ENCODE assay signal across 2 cellular contexts in genomic region chr4:92403525-92403924, GRCh38.
DNase-seq lines count a peak whose midpoint lies in the region; ATAC-seq, FAIRE-seq and TF ChIP-seq lines count a peak whose summit lies in the region.
"Not testable (repeated sequence)": the region's sequence is repeated elsewhere in the genome, so short reads cannot be mapped to it uniquely, and the experiment has no call there.

No MANE protein-coding gene starts in this region.

- not testable (repeated sequence) for ATAC-seq in A549

- not testable (repeated sequence) for TF ChIP-seq EP300 in A549 (IDR thresholded peaks at IDR 0.05)

- not testable (repeated sequence) for TF ChIP-seq CTCF in A549 (IDR thresholded peaks at IDR 0.05); HEK293 (tag by site-specific recombination; IDR thresholded peaks at IDR 0.05)

- H3K4me3 ChIP-seq in A549; HEK293 (ENCODE audit: low read depth, low read length): not testable (repeated sequence)

- H3K9me3 ChIP-seq in A549; HEK293 (ENCODE audit: control insufficient read depth, insufficient read depth, low read depth, low read length): not testable (repeated sequence)

- POLR2A ChIA-PET in A549 (lab: Yijun Ruan, JAX); HEK293 (lab: Yijun Ruan, JAX): not testable (repeated sequence)

- not testable (repeated sequence) for H3K4me2 ChIP-seq in A549

- 43% methylated on average over 7 of the region's 7 CpGs for WGBS in A549 (ENCODE audit: missing lambda C conversion rate)

- not testable (repeated sequence) for TF ChIP-seq POLR2A in A549 (IDR thresholded peaks at IDR 0.05; ENCODE audit: low read length)

- not testable (repeated sequence) for DNase-seq in A549 (ENCODE audit: low read depth in 1 of 2, low spot score in 1 of 2)

- not testable (repeated sequence) for FAIRE-seq in A549 (lab: Jason Lieb, UNC)

- CTCF ChIA-PET in A549 (lab: Yijun Ruan, JAX); HEK293 (lab: Yijun Ruan, JAX): not testable (repeated sequence)

- H3K27ac ChIP-seq in A549; HEK293 (ENCODE audit: extremely low read depth, low read depth, low read length): not testable (repeated sequence)

- TF ChIP-seq RAD21 in A549 (conservative IDR thresholded peaks at IDR 0.05 in 1 of 2, IDR thresholded peaks at IDR 0.05 in 1 of 2), result not testable (repeated sequence)

- H3K4me1 ChIP-seq in A549; HEK293 (ENCODE audit: control insufficient read depth, insufficient read depth, low read length): not testable (repeated sequence)

- H3K36me3 ChIP-seq in HEK293 (ENCODE audit: control insufficient read depth in 2 of 2, insufficient read depth in 1 of 2, low read length in 2 of 2), result not testable (repeated sequence)

TF ChIP-seq in A549, 52 proteins besides CTCF, POLR2A, EP300 and RAD21:
- peak; percentile 75 for TF ChIP-seq ZC3H11A (IDR thresholded peaks at IDR 0.05)
TF ChIP-seq in A549: peak in this region for 1; not testable (repeated sequence) for 51.

TF ChIP-seq in HEK293, 187 proteins besides CTCF, POLR2A, EP300 and RAD21:
- TF ChIP-seq ZNF394 (tag by site-specific recombination; IDR thresholded peaks at IDR 0.05; ENCODE audit: borderline replicate concordance) (peak; percentile 62; the same call in 1 of the 2 replicates), ZNF555 (tag by site-specific recombination; conservative IDR thresholded peaks at IDR 0.05) (peak; percentile 29; the same call in 1 of the 2 replicates), ZNF426 (tag by site-specific recombination; IDR thresholded peaks at IDR 0.05) (peak; percentile 44), ZXDB (tag by site-specific recombination; IDR thresholded peaks at IDR 0.05) (0 out of 2 replicates have a peak, but pooled peaks have one; percentile 18), ZNF654 (tag by site-specific recombination; IDR thresholded peaks at IDR 0.05; ENCODE audit: low read depth) (0 out of 2 replicates have a peak, but pooled peaks have one; percentile 5)
- TF ChIP-seq, protein P1, sequence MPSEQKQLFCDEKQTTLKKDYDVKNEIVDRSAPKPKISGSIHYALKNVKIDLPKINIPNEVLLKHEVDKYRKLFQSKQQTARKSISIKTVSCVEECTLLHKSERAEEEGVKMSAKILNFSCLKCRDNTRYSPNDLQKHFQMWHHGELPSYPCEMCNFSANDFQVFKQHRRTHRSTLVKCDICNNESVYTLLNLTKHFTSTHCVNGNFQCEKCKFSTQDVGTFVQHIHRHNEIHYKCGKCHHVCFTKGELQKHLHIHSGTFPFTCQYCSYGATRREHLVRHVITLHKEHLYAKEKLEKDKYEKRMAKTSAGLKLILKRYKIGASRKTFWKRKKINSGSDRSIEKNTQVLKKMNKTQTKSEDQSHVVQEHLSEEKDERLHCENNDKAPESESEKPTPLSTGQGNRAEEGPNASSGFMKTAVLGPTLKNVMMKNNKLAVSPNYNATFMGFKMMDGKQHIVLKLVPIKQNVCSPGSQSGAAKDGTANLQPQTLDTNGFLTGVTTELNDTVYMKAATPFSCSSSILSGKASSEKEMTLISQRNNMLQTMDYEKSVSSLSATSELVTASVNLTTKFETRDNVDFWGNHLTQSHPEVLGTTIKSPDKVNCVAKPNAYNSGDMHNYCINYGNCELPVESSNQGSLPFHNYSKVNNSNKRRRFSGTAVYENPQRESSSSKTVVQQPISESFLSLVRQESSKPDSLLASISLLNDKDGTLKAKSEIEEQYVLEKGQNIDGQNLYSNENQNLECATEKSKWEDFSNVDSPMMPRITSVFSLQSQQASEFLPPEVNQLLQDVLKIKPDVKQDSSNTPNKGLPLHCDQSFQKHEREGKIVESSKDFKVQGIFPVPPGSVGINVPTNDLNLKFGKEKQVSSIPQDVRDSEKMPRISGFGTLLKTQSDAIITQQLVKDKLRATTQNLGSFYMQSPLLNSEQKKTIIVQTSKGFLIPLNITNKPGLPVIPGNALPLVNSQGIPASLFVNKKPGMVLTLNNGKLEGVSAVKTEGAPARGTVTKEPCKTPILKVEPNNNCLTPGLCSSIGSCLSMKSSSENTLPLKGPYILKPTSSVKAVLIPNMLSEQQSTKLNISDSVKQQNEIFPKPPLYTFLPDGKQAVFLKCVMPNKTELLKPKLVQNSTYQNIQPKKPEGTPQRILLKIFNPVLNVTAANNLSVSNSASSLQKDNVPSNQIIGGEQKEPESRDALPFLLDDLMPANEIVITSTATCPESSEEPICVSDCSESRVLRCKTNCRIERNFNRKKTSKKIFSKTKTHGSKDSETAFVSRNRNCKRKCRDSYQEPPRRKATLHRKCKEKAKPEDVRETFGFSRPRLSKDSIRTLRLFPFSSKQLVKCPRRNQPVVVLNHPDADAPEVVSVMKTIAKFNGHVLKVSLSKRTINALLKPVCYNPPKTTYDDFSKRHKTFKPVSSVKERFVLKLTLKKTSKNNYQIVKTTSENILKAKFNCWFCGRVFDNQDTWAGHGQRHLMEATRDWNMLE (tag by site-specific recombination; conservative IDR thresholded peaks at IDR 0.05; ENCODE audit: low read depth), result peak; percentile 49; the same call in 1 of the 2 replicates
- TF ChIP-seq, protein P2, sequence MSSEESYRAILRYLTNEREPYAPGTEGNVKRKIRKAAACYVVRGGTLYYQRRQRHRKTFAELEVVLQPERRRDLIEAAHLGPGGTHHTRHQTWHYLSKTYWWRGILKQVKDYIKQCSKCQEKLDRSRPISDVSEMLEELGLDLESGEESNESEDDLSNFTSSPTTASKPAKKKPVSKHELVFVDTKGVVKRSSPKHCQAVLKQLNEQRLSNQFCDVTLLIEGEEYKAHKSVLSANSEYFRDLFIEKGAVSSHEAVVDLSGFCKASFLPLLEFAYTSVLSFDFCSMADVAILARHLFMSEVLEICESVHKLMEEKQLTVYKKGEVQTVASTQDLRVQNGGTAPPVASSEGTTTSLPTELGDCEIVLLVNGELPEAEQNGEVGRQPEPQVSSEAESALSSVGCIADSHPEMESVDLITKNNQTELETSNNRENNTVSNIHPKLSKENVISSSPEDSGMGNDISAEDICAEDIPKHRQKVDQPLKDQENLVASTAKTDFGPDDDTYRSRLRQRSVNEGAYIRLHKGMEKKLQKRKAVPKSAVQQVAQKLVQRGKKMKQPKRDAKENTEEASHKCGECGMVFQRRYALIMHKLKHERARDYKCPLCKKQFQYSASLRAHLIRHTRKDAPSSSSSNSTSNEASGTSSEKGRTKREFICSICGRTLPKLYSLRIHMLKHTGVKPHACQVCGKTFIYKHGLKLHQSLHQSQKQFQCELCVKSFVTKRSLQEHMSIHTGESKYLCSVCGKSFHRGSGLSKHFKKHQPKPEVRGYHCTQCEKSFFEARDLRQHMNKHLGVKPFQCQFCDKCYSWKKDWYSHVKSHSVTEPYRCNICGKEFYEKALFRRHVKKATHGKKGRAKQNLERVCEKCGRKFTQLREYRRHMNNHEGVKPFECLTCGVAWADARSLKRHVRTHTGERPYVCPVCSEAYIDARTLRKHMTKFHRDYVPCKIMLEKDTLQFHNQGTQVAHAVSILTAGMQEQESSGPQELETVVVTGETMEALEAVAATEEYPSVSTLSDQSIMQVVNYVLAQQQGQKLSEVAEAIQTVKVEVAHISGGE (tag by site-specific recombination; conservative IDR thresholded peaks at IDR 0.05; ENCODE audit: low read depth), result peak; percentile 38; the same call in 1 of the 2 replicates
